Comparison of ENCODE assay signal across 23 cellular contexts in the genomic region with DNA sequence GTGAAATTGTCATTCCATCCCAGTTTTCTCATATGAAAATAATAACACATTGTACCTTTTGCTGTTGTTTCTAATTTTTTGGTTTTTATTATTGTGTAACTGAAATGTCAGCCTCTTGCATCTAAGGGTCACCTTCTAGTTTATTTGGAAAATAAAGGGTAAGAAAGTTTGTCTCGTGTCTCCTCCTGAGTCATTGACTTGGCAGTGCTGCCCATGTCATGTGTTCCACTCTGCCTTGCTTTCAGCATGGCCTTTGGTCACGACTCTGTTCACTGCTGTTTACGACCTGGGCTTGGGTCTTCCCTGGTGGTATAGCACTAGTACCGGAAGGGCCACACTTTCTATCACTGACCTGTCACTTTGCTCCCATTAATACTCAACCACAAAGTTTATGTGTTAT.
DNase-seq lines count a peak whose midpoint lies in the region; TF ChIP-seq lines count a peak whose summit lies in the region.
"Had no signal": no experiment of that assay in that cellular context is flagged by ENCODE, and none has a peak within 500 bp of the region (broad histone marks: within the 10 kb centered on the region; RNA-seq: fewer than 3 reads in every experiment).

No MANE protein-coding gene starts in this region.

- H2AFZ ChIP-seq in mammary epithelial cell (ENCODE audit: low read depth, low read length) (no peak overlapping the region), osteoblast (ENCODE audit: low read length) (peak overlapping the region; percentile 31)
- H2AFZ ChIP-seq: GM23338 had no signal

- in situ Hi-C loops in mammary epithelial cell (cut with MboI; ENCODE audit: low sequenced_read_pairs in 2 of 2), result no loop called here

- WGBS in mammary epithelial cell (ENCODE audit: low coverage, missing lambda C conversion rate), result 31% methylated on average over 4 of the region's 4 CpGs

- intact Hi-C loops in breast epithelium (cut with DNase I; ENCODE audit: low total_unique reads), result loop anchor here (5.0 kb wide), 1 partner anchor 235 kb away; no protein-coding TSS in a partner anchor
- intact Hi-C loops in mammary epithelial cell (cut with micrococcal nuclease), result no loop called here
- intact Hi-C loops in uterus (cut with DNase I; ENCODE audit: low total_unique reads), result no loop called here
- intact Hi-C loops in dorsolateral prefrontal cortex (cut with DNase I), result no loop called here

- H3K27ac ChIP-seq in breast epithelium, result peak overlapping the region; percentile 19 to 50
- no peak overlapping the region for H3K27ac ChIP-seq in mammary epithelial cell (ENCODE audit: insufficient read depth, low read depth, low read length)
- no peak overlapping the region for H3K27ac ChIP-seq in osteoblast (ENCODE audit: low read depth, low read length)
- H3K27ac ChIP-seq in uterus, result peak overlapping the region in 1 of 2 donors; percentile 55
- H3K27ac ChIP-seq in dorsolateral prefrontal cortex, result no peak overlapping the region
- H3K27ac ChIP-seq: 22Rv1, C4-2B, foreskin keratinocyte, upper lobe of left lung, WERI-Rb-1 had no signal

- H3K79me2 ChIP-seq in mammary epithelial cell (ENCODE audit: insufficient read depth, low read length) (no peaks in the 10 kb centered on the region), osteoblast (ENCODE audit: insufficient read depth, low read length) (no peaks in the 10 kb centered on the region)

- H3K4me1 ChIP-seq in breast epithelium (no peaks in the 10 kb centered on the region), mammary epithelial cell (ENCODE audit: insufficient read depth, low read length) (no peaks in the 10 kb centered on the region), osteoblast (ENCODE audit: insufficient read depth, low read length) (no peaks in the 10 kb centered on the region), uterus (peaks cover 4 to 5% of the 10 kb centered on the region in 2 donors)
- H3K4me1 ChIP-seq: foreskin keratinocyte, upper lobe of left lung had no signal

- dilution Hi-C loops in mammary epithelial cell (cut with HindIII; ENCODE audit: low sequenced_read_pairs), result no loop called here

- BruUV-seq in mammary epithelial cell (replicated peaks; lab: Mats Ljungman, UMichigan), result no TSS peak

- TF ChIP-seq POLR2A in breast epithelium (IDR thresholded peaks at IDR 0.05), result no peak
- no peak for TF ChIP-seq POLR2A in uterus (IDR thresholded peaks at IDR 0.05)

- CTCF ChIA-PET in mammary epithelial cell (lab: Charles Lee; ENCODE audit: low non-redundant PET), result no interaction called here

- H3K4me3 ChIP-seq in breast epithelium (no peak overlapping the region), mammary epithelial cell (replicated peaks in 1 of 3; ENCODE audit: insufficient read depth in 1 of 3, low read depth in 2 of 3, low read length in 3 of 3) (no peak overlapping the region), osteoblast (ENCODE audit: insufficient read depth, low read length) (no peak overlapping the region), uterus (no peak overlapping the region), dorsolateral prefrontal cortex (no peak overlapping the region)
- H3K4me3 ChIP-seq: GM23338, upper lobe of left lung had no signal

- H4K20me1 ChIP-seq in mammary epithelial cell (ENCODE audit: insufficient read depth, low read length) (no peaks in the 10 kb centered on the region), osteoblast (ENCODE audit: insufficient read depth, low read length) (no peaks in the 10 kb centered on the region)

- H3K36me3 ChIP-seq in breast epithelium (no peaks in the 10 kb centered on the region), mammary epithelial cell (ENCODE audit: insufficient read depth, low read length) (no peaks in the 10 kb centered on the region), osteoblast (ENCODE audit: insufficient read depth, low read length) (no peaks in the 10 kb centered on the region), uterus (no peaks in the 10 kb centered on the region)
- H3K36me3 ChIP-seq: upper lobe of left lung, WERI-Rb-1 had no signal

- H3K4me2 ChIP-seq in mammary epithelial cell (ENCODE audit: insufficient read depth, low read depth, low read length) (no peak overlapping the region), osteoblast (ENCODE audit: insufficient read depth, low read length) (no peak overlapping the region)
- H3K4me2 ChIP-seq: GM23338 had no signal

- H3K9me3 ChIP-seq in breast epithelium, result no peaks in the 10 kb centered on the region
- no peaks in the 10 kb centered on the region for H3K9me3 ChIP-seq in mammary epithelial cell (replicated peaks; ENCODE audit: insufficient read depth, low read length)
- H3K9me3 ChIP-seq in osteoblast (ENCODE audit: low read depth, low read length), result no peaks in the 10 kb centered on the region
- H3K9me3 ChIP-seq in uterus, result no peaks in the 10 kb centered on the region
- H3K9me3 ChIP-seq: upper lobe of left lung had no signal

- no peak overlapping the region for H3K9ac ChIP-seq in mammary epithelial cell (ENCODE audit: insufficient read depth, low read length)

- no peak for TF ChIP-seq CTCF in breast epithelium (IDR thresholded peaks at IDR 0.05)
- TF ChIP-seq CTCF in mammary epithelial cell (conservative IDR thresholded peaks at IDR 0.05 in 1 of 2, IDR thresholded peaks at IDR 0.05 in 1 of 2; ENCODE audit: extremely low read depth in 1 of 2, insufficient read depth in 1 of 2, low read depth in 1 of 2, low read length in 2 of 2), result no peak
- no peak for TF ChIP-seq CTCF in osteoblast (IDR thresholded peaks at IDR 0.05; ENCODE audit: extremely low read depth, low read depth, low read length)
- TF ChIP-seq CTCF in uterus (IDR thresholded peaks at IDR 0.05), result no peak
- TF ChIP-seq CTCF in dorsolateral prefrontal cortex (IDR thresholded peaks at IDR 0.05 in 54 of 56, conservative IDR thresholded peaks at IDR 0.05 in 2 of 56; ENCODE audit: low read depth in 1 of 56, partially characterized antibody in 56 of 56), result no peak

- H3K27me3 ChIP-seq in breast epithelium (no peaks in the 10 kb centered on the region), mammary epithelial cell (ENCODE audit: insufficient read depth, low read length) (peaks cover 2% of the 10 kb centered on the region), osteoblast (ENCODE audit: insufficient read depth, low read length) (no peaks in the 10 kb centered on the region), uterus (no peaks in the 10 kb centered on the region), dorsolateral prefrontal cortex (peaks cover 0 to 5% (median 0%) of the 10 kb centered on the region in 45 donors)
- H3K27me3 ChIP-seq: upper lobe of left lung had no signal

- DNase-seq in breast epithelium (ENCODE audit: low spot score in 2 of 2) (no peak), mammary epithelial cell (no peak), fibroblast of gingiva (ENCODE audit: low read depth) (peak; percentile 53), osteoblast (ENCODE audit: insufficient read length, low spot score, missing footprints) (no peak), uterus (peak; percentile 43 to 56), dorsolateral prefrontal cortex (no peak), GM19238 (ENCODE audit: insufficient read length, low spot score) (no peak), pons (ENCODE audit: low spot score) (no peak)
- DNase-seq: activated CD4-positive, alpha-beta memory T cell treated with anti-CD3 and anti-CD28 coated beads, Interleukin-2, amount 10 ng/mL, durations not matched to agents 7 days and 5 days; activated naive CD4-positive, alpha-beta T cell treated with Interleukin-2 at 50 U/mL for 16 hours; activated T-cell treated with anti-CD3 and anti-CD28 coated beads, Interleukin-2, amount 50 U/mL, for 1 hour; endodermal cell; foreskin keratinocyte; NCI-H1105; NCI-H2107; NCI-H524; retina; stimulated activated naive B cell treated with anti-CD40 and anti-IgM and Interleukin-4, amounts not matched to agents 10 μg/mL and 1 μg/mL and 100 μg/mL, for 72 hours; upper lobe of left lung; WERI-Rb-1 had no signal

Comparison
In these comparisons a context has a peak if more than half of its experiments do, and no peak if none do; other contexts are left out.
1. H3K27ac ChIP-seq: peak in breast epithelium (2 of 2); none in mammary epithelial cell (single experiment), osteoblast (single experiment) and dorsolateral prefrontal cortex (0 of 59).
2. DNase-seq: peak in fibroblast of gingiva (single experiment) and uterus (2 of 2); none in breast epithelium (0 of 2), mammary epithelial cell (single experiment), osteoblast (single experiment), dorsolateral prefrontal cortex (0 of 10), GM19238 (single experiment) and pons (single experiment).